8 cellular contexts compared by ENCODE assay signal in genomic region chr6:26195924-26196845, GRCh38.
DNase-seq lines count a peak whose midpoint lies in the region; ATAC-seq and TF ChIP-seq lines count a peak whose summit lies in the region.

No MANE protein-coding gene starts in this region.

- H3K4me1 ChIP-seq in CD8-positive, alpha-beta T cell (ENCODE audit: insufficient read depth, low read length), result peaks cover 20% of the 10 kb centered on the region
- H3K4me1 ChIP-seq in KMS-11 (ENCODE audit: low read depth, poor library complexity, severe bottlenecking) (peaks cover 28% of the 10 kb centered on the region), hepatocyte (ENCODE audit: insufficient read depth) (peaks cover 16% of the 10 kb centered on the region), smooth muscle cell (ENCODE audit: low read depth) (peaks cover 16% of the 10 kb centered on the region)

- no peaks in the 10 kb centered on the region for H3K36me3 ChIP-seq in CD8-positive, alpha-beta T cell (ENCODE audit: insufficient read depth, low read length)
- H3K36me3 ChIP-seq in KMS-11 (ENCODE audit: insufficient read depth) (no peaks in the 10 kb centered on the region), hepatocyte (replicated peaks; ENCODE audit: insufficient read depth, low read depth) (no peaks in the 10 kb centered on the region), smooth muscle cell (ENCODE audit: low read depth) (no peaks in the 10 kb centered on the region)

- peak in 4 of 7 experiments; percentile 25 to 59 (median 36) for DNase-seq in CD8-positive, alpha-beta T cell
- peak; percentile 73 to 74 for DNase-seq in activated T-cell treated with anti-CD3 and anti-CD28 coated beads, Interleukin-2, amount 50 U/mL, for 48 hours
- DNase-seq in hepatocyte (ENCODE audit: low spot score), result no peak
- no peak for DNase-seq in smooth muscle cell (lab: John Stamatoyannopoulos, UW; ENCODE audit: unreplicated experiment)
- DNase-seq in DMS114 treated with DMSO at 0.1 percent for 48 hours (lab: John Stamatoyannopoulos, UW; ENCODE audit: unreplicated experiment), result no peak
- DNase-seq in GM19240 (ENCODE audit: insufficient read length, low spot score), result no peak

- ATAC-seq in CD8-positive, alpha-beta T cell, result no peak
- no peak for ATAC-seq in HG02852 (IDR thresholded peaks at IDR 0.05; ENCODE audit: unreplicated experiment)

- peaks cover 44% of the 10 kb centered on the region for H3K4me1 Mint-ChIP-seq in CD8-positive, alpha-beta T cell (ENCODE audit: low read depth)

- H3K9ac ChIP-seq in KMS-11 (peak overlapping the region; percentile 100), smooth muscle cell (ENCODE audit: low read depth) (peak overlapping the region; percentile 84)

- H3K9me2 ChIP-seq in hepatocyte (replicated peaks; ENCODE audit: insufficient read depth), result no peaks in the 10 kb centered on the region

- peak overlapping the region; percentile 96 for H3K4me3 Mint-ChIP-seq in CD8-positive, alpha-beta T cell

- WGBS in hepatocyte (ENCODE audit: low lambda C conversion rate, missing lambda C conversion rate), result 21% methylated on average over 28 of the region's 28 CpGs
- WGBS in smooth muscle cell (ENCODE audit: low lambda C conversion rate), result 9% methylated on average over 28 of the region's 28 CpGs

- peaks cover 27% of the 10 kb centered on the region for H3K36me3 Mint-ChIP-seq in CD8-positive, alpha-beta T cell

- intact Hi-C loops in CD8-positive, alpha-beta T cell (cut with DNase I, micrococcal nuclease), result loop anchor here (1.0 to 5.0 kb wide), 4 partner anchors 8 to 164 kb away; a partner anchor contains a TSS

- no peak overlapping the region for H2AFZ ChIP-seq in KMS-11 (ENCODE audit: low read depth)
- H2AFZ ChIP-seq in hepatocyte, result no peak overlapping the region
- H2AFZ ChIP-seq in smooth muscle cell (ENCODE audit: low read depth), result peak overlapping the region; percentile 84

- peak overlapping the region; percentile 89 for H3K27ac ChIP-seq in CD8-positive, alpha-beta T cell (ENCODE audit: low read depth, low read length)
- H3K27ac ChIP-seq in KMS-11 (peak overlapping the region; percentile 99), hepatocyte (peak overlapping the region; percentile 89), smooth muscle cell (ENCODE audit: low read depth) (peak overlapping the region; percentile 91)

- peaks cover 17% of the 10 kb centered on the region for H3F3A ChIP-seq in smooth muscle cell (ENCODE audit: low read depth)

- H3K4me2 ChIP-seq in KMS-11, result peak overlapping the region; percentile 73
- H3K4me2 ChIP-seq in hepatocyte, result peak overlapping the region; percentile 82
- peak overlapping the region; percentile 92 for H3K4me2 ChIP-seq in smooth muscle cell

- H3K9me3 Mint-ChIP-seq in CD8-positive, alpha-beta T cell, result no peaks in the 10 kb centered on the region

- no peak for TF ChIP-seq CTCF in CD8-positive, alpha-beta T cell (IDR thresholded peaks at IDR 0.05)
- TF ChIP-seq CTCF in KMS-11 (conservative IDR thresholded peaks at IDR 0.05; ENCODE audit: low read depth, low read length) (no peak), hepatocyte (IDR thresholded peaks at IDR 0.05; ENCODE audit: poor library complexity) (no peak), smooth muscle cell (IDR thresholded peaks at IDR 0.05; ENCODE audit: borderline replicate concordance, insufficient read depth, poor library complexity, severe bottlenecking) (no peak)

- no peaks in the 10 kb centered on the region for H4K20me1 ChIP-seq in KMS-11 (ENCODE audit: insufficient read depth)
- peaks cover 22% of the 10 kb centered on the region for H4K20me1 ChIP-seq in hepatocyte (ENCODE audit: insufficient read depth, poor library complexity, severe bottlenecking)
- H4K20me1 ChIP-seq in smooth muscle cell (ENCODE audit: low read depth), result peaks cover 8% of the 10 kb centered on the region

- CTCF ChIA-PET in CD8-positive, alpha-beta T cell (lab: Charles Lee), result interaction anchor here (1.1 to 7.9 kb wide), 12 partner anchors 8 to 170 kb away, joined by 3 to 45 read pairs (median 20); a partner anchor contains a TSS

- no peaks in the 10 kb centered on the region for H3K27me3 ChIP-seq in CD8-positive, alpha-beta T cell (ENCODE audit: insufficient read depth, low read length)
- H3K27me3 ChIP-seq in KMS-11 (ENCODE audit: insufficient read depth, low read depth) (no peaks in the 10 kb centered on the region), hepatocyte (no peaks in the 10 kb centered on the region), smooth muscle cell (ENCODE audit: low read depth) (no peaks in the 10 kb centered on the region)

- peak overlapping the region; percentile 82 for H3K4me3 ChIP-seq in CD8-positive, alpha-beta T cell (ENCODE audit: low read depth, low read length)
- H3K4me3 ChIP-seq in KMS-11 (IDR thresholded peaks at IDR 0.05; ENCODE audit: insufficient read depth, low read depth, low read length), result no peak overlapping the region
- peak overlapping the region; percentile 53 for H3K4me3 ChIP-seq in hepatocyte
- H3K4me3 ChIP-seq in smooth muscle cell, result peak overlapping the region; percentile 79

- H3K79me2 ChIP-seq in KMS-11 (ENCODE audit: insufficient read depth, low read depth) (peaks cover 57% of the 10 kb centered on the region), hepatocyte (peaks cover 72% of the 10 kb centered on the region), smooth muscle cell (ENCODE audit: low read depth) (peaks cover 3% of the 10 kb centered on the region)

- H3K9me3 ChIP-seq in CD8-positive, alpha-beta T cell (ENCODE audit: low read length), result no peaks in the 10 kb centered on the region
- H3K9me3 ChIP-seq in hepatocyte (ENCODE audit: low read depth) (no peaks in the 10 kb centered on the region), smooth muscle cell (replicated peaks; ENCODE audit: low read depth) (no peaks in the 10 kb centered on the region)

- H3K27me3 Mint-ChIP-seq in CD8-positive, alpha-beta T cell (ENCODE audit: low read depth), result no peaks in the 10 kb centered on the region

- peak overlapping the region; percentile 99 for H3K27ac Mint-ChIP-seq in CD8-positive, alpha-beta T cell

- POLR2A ChIA-PET in CD8-positive, alpha-beta T cell (lab: Charles Lee), result interaction anchor here (0.6 to 15.5 kb wide), 42 partner anchors 9 to 1698 kb away, joined by 3 to 1041 read pairs (median 42); partner anchors contain the start of genes HFE and HMGN4

Comparison
In these comparisons a context has a peak if more than half of its experiments do, and no peak if none do; other contexts are left out.
1. DNase-seq: peak in CD8-positive, alpha-beta T cell (4 of 7) and activated T-cell treated with anti-CD3 and anti-CD28 coated beads, Interleukin-2, amount 50 U/mL, for 48 hours (2 of 2); none in hepatocyte (single experiment), smooth muscle cell (single experiment), DMS114 treated with DMSO at 0.1 percent for 48 hours (single experiment) and GM19240 (single experiment).
2. Peak in every context shown above with its lines, with median percentiles within 50 percentile points of each other: H3K27ac ChIP-seq and H3K4me2 ChIP-seq.